8 cellular contexts compared by ENCODE assay signal in the genomic region with DNA sequence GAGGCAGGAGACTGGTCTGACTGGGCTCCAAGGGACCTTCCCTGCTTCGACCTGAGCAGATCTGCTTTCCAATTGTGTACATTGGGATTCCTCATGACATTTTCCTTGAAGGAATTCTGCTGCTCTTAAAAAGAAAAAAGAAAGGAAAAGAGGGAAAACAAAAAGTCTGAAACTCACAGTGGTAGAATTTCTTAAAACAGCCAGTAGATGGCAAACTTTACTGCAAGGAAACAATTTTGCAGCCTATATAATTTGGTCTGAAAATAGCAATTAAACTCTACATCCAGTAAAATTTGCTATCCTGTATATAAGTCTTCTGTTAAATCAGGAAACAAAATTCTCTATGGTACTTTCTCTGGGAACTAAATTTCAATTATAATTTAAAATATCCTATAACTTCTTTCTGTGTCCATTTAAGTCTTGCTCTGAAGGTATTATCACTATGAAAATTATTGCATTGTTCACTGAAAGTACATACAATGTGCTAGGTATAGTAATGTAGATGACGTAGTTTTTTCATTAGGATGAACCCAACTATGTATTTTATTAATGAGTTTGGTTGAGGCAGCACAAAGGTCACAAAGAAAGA. TPM values are rescaled to one million over a fixed set of nuclear protein-coding genes. Genes with fewer than 3 reads are reported as not detected.
DNase-seq lines count a peak whose midpoint lies in the region; ATAC-seq, FAIRE-seq and TF ChIP-seq lines count a peak whose summit lies in the region.

No MANE protein-coding gene starts in this region.

- H3K9me3 ChIP-seq in DOHH2 (ENCODE audit: control insufficient read depth, insufficient read depth, low read length) (no peaks in the 10 kb centered on the region), adrenal gland (replicated peaks in 1 of 3) (no peaks in the 10 kb centered on the region), mucosa of descending colon (no peaks in the 10 kb centered on the region)

- FAIRE-seq in GM12891 (lab: Jason Lieb, UNC): no peak

- no peaks in the 10 kb centered on the region for H3K9me2 ChIP-seq in DOHH2 (replicated peaks; ENCODE audit: control insufficient read depth, low read length)

- H3F3A ChIP-seq in DOHH2 (ENCODE audit: control insufficient read depth, insufficient read depth): no peaks in the 10 kb centered on the region

- no peak for DNase-seq in adrenal gland
- DNase-seq in mucosa of descending colon: no peak
- no peak for DNase-seq in stimulated activated naive CD8-positive, alpha-beta T cell treated with anti-CD3 and anti-CD28 coated beads, Interleukin-15, Interleukin-2, amounts not matched to agents 100 U/mL and 50 U/mL, for 24 hours
- DNase-seq in activated T-cell treated with anti-CD3 and anti-CD28 coated beads, Interleukin-2, amount 50 U/mL, for 4 hours: no peak
- DNase-seq in GM12891 (ENCODE audit: insufficient read length, low spot score): no peak

- H3K9me3 Mint-ChIP-seq in activated T-cell treated with anti-CD3 and anti-CD28 coated beads, Interleukin-2, amount 50 U/mL, for 4 hours: no peaks in the 10 kb centered on the region

- TF ChIP-seq CTCF in DOHH2 (IDR thresholded peaks at IDR 0.05; ENCODE audit: low read depth, low read length, poor library complexity, severe bottlenecking) (peak; percentile 69), adrenal gland (IDR thresholded peaks at IDR 0.05) (peak; percentile 31 to 67 (median 50)), mucosa of descending colon (IDR thresholded peaks at IDR 0.05) (peak; percentile 11)

- intact Hi-C loops in adrenal gland (cut with DNase I): no loop called here
- intact Hi-C loops in mucosa of descending colon (cut with DNase I, micrococcal nuclease): no loop called here

- TF ChIP-seq POLR2A in adrenal gland (IDR thresholded peaks at IDR 0.05): no peak
- TF ChIP-seq POLR2A in GM12891 (IDR thresholded peaks at IDR 0.05; ENCODE audit: low read depth, low read length): no peak

- H3K27ac ChIP-seq in DOHH2 (ENCODE audit: low read depth, low read length) (no peak overlapping the region), adrenal gland (no peak overlapping the region)

- H3K79me2 ChIP-seq in DOHH2 (ENCODE audit: control insufficient read depth, low read length): no peaks in the 10 kb centered on the region

- no peak overlapping the region for H3K4me3 ChIP-seq in DOHH2 (ENCODE audit: low read length)
- no peak overlapping the region for H3K4me3 ChIP-seq in adrenal gland
- H3K4me3 ChIP-seq in mucosa of descending colon: no peak overlapping the region

- H3K4me1 ChIP-seq in DOHH2 (ENCODE audit: control insufficient read depth, low read length) (no peaks in the 10 kb centered on the region), adrenal gland (replicated peaks in 1 of 2) (no peaks in the 10 kb centered on the region), mucosa of descending colon (ENCODE audit: low read depth) (no peaks in the 10 kb centered on the region)

- H3K4me2 ChIP-seq in DOHH2 (ENCODE audit: low read length): no peak overlapping the region

- no peak overlapping the region for H3K4me3 Mint-ChIP-seq in activated T-cell treated with anti-CD3 and anti-CD28 coated beads, Interleukin-2, amount 50 U/mL, for 4 hours

- no peaks in the 10 kb centered on the region for H3K27me3 Mint-ChIP-seq in activated T-cell treated with anti-CD3 and anti-CD28 coated beads, Interleukin-2, amount 50 U/mL, for 4 hours (ENCODE audit: low read depth)

- no peaks in the 10 kb centered on the region for H3K4me1 Mint-ChIP-seq in activated T-cell treated with anti-CD3 and anti-CD28 coated beads, Interleukin-2, amount 50 U/mL, for 4 hours (ENCODE audit: low read depth)

- peak; percentile 44 for ATAC-seq in HG03159 (IDR thresholded peaks at IDR 0.05; ENCODE audit: unreplicated experiment)
- ATAC-seq in mucosa of descending colon: no peak
- no peak for ATAC-seq in HG02642 (IDR thresholded peaks at IDR 0.05; ENCODE audit: poor library complexity, unreplicated experiment)
- ATAC-seq in stimulated activated naive CD8-positive, alpha-beta T cell treated with anti-CD3 and anti-CD28 coated beads, Interleukin-15, Interleukin-2, amounts not matched to agents 100 U/mL and 50 U/mL, for 24 hours: no peak
- no peak for ATAC-seq in activated T-cell treated with anti-CD3 and anti-CD28 coated beads, Interleukin-2, amount 50 U/mL, for 4 hours

- H3K27me3 ChIP-seq in DOHH2 (ENCODE audit: control insufficient read depth, low read length): no peaks in the 10 kb centered on the region
- H3K27me3 ChIP-seq in adrenal gland: no peaks in the 10 kb centered on the region

- no peaks in the 10 kb centered on the region for H4K20me1 ChIP-seq in DOHH2 (ENCODE audit: control insufficient read depth, insufficient read depth, low read depth, low read length)

- H3K36me3 Mint-ChIP-seq in activated T-cell treated with anti-CD3 and anti-CD28 coated beads, Interleukin-2, amount 50 U/mL, for 4 hours (ENCODE audit: insufficient read depth): no peaks in the 10 kb centered on the region

- 19 to 27% (median 21%) methylated on average over 2 of the region's 2 CpGs for WGBS in adrenal gland, 4 donors

- H3K36me3 ChIP-seq in DOHH2 (ENCODE audit: control insufficient read depth, low read length) (no peaks in the 10 kb centered on the region), adrenal gland (replicated peaks in 1 of 2) (no peaks in the 10 kb centered on the region), mucosa of descending colon (ENCODE audit: low read depth) (no peaks in the 10 kb centered on the region)

TF ChIP-seq in GM12891, 5 proteins besides CTCF, POLR2A, EP300 and RAD21:
- TF ChIP-seq PAX5 (IDR thresholded peaks at IDR 0.05; ENCODE audit: insufficient read depth, low read length, severe bottlenecking): no peak
- TF ChIP-seq TAF1 (IDR thresholded peaks at IDR 0.05; ENCODE audit: low read depth, low read length): no peak
- no peak for TF ChIP-seq POLR2AphosphoS5 (IDR thresholded peaks at IDR 0.05; ENCODE audit: low read depth, low read length)
- no peak for TF ChIP-seq SPI1 (IDR thresholded peaks at IDR 0.05; ENCODE audit: low read depth, low read length)
- TF ChIP-seq POU2F2 (IDR thresholded peaks at IDR 0.05; ENCODE audit: low read depth, low read length): no peak

RNA-seq across cellular contexts. Expression of gene CRB1, which starts 59.8 kb away (rescaled TPM):
- under 1 TPM in 6 of 8 donors, not detected in 2; 0.11 to 0.92 (median 0.36) TPM for total RNA-seq in adrenal gland
- under 1 TPM; 0.30 to 0.71 (median 0.40) TPM for polyA plus RNA-seq in adrenal gland
- under 1 TPM in 1 of 3 donors, not detected in 2; 0.51 TPM for total RNA-seq in mucosa of descending colon
- total RNA-seq in activated T-cell treated with anti-CD3 and anti-CD28 coated beads, Interleukin-2, amount 50 U/mL, for 4 hours: not detected
- not detected for polyA plus RNA-seq in GM12891 (2012; ENCODE audit: low read depth, missing spikeins)

Comparison
In these comparisons a context has a peak if more than half of its experiments do, and no peak if none do; other contexts are left out.
1. CTCF ChIP-seq: peak in every context shown above with its lines; median percentile 69 in DOHH2; 50 in adrenal gland; 11 in mucosa of descending colon.